In the genomic region with DNA sequence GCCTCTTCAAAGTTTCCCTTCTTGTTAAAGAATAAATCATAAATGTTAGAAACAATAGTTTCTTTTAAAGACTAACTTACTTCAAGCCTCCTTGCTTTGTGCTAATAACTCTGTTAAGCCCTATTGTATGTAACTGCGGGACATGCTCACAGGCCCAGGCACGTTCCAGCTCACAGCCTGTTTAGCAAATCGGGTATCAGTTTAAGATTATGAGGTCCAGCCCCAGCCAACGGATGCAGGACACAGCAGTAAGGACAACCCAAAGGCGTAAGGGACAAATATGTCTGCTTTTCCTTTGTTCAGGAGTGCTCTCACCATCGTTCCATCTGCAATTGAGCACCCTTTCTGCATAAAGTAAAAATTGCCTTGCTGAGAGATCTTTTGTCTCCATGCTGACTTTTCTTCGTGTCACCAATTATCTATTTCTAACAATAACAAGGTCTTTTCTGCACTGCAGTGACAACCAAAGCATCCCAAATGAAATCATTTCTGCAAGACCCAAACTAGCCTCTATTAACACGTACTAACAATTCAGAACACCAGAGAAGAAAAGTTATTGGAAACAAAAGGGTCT, we compare ENCODE assay signal across 10 cellular contexts. TPM values are rescaled to one million over a fixed set of nuclear protein-coding genes. Genes with fewer than 3 reads are reported as not detected.
DNase-seq lines count a peak whose midpoint lies in the region; ATAC-seq lines count a peak whose summit lies in the region.
"Had no signal": no experiment of that assay in that cellular context is flagged by ENCODE, and none has a peak within 500 bp of the region (broad histone marks: within the 10 kb centered on the region; RNA-seq: fewer than 3 reads in every experiment).

No MANE protein-coding gene starts in this region.

- POLR2A ChIA-PET in activated CD4-positive, alpha-beta T cell treated with anti-CD3 and anti-CD28 coated beads, Interleukin-2, amount 10 ng/mL, durations not matched to agents 7 days and 5 days (lab: Charles Lee): no interaction called here

- peak overlapping the region; percentile 91 for H3K4me3 Mint-ChIP-seq in activated CD4-positive, alpha-beta T cell treated with anti-CD3 and anti-CD28 coated beads, Interleukin-2, amount 10 ng/mL, durations not matched to agents 7 days and 5 days
- H3K4me3 Mint-ChIP-seq in activated T-helper 1 cell treated with anti-CD3 and anti-CD28 coated beads, Interleukin-12 subunit alpha, Interleukin-12 subunit beta, Interleukin-2, Interleukin-4 antibody, amounts not matched to agents 30 ng/mL and 10 ng/mL and 1 ng/mL, durations not matched to agents 14 hours and 24 hours and 36 hours: peak overlapping the region; percentile 91
- H3K4me3 Mint-ChIP-seq in stimulated activated naive B cell treated with anti-CD40 and anti-IgM and Interleukin-4, amounts not matched to agents 10 μg/mL and 1 μg/mL and 100 μg/mL, for 72 hours: peak overlapping the region; percentile 89 to 97

- peak overlapping the region; percentile 99 for H3K4me3 ChIP-seq in iPS-11a (ENCODE audit: low read depth, low read length)

- H3K27ac Mint-ChIP-seq in activated CD4-positive, alpha-beta T cell treated with anti-CD3 and anti-CD28 coated beads, Interleukin-2, amount 10 ng/mL, durations not matched to agents 7 days and 5 days: peak overlapping the region; percentile 100
- peak overlapping the region; percentile 82 for H3K27ac Mint-ChIP-seq in activated T-helper 1 cell treated with anti-CD3 and anti-CD28 coated beads, Interleukin-12 subunit alpha, Interleukin-12 subunit beta, Interleukin-2, Interleukin-4 antibody, amounts not matched to agents 30 ng/mL and 10 ng/mL and 1 ng/mL, durations not matched to agents 14 hours and 24 hours and 36 hours
- H3K27ac Mint-ChIP-seq in stimulated activated naive B cell treated with anti-CD40 and anti-IgM and Interleukin-4, amounts not matched to agents 10 μg/mL and 1 μg/mL and 100 μg/mL, for 72 hours: peak overlapping the region; percentile 34

- ATAC-seq in stimulated activated naive B cell treated with anti-CD40 and anti-IgM and Interleukin-4, amounts not matched to agents 10 μg/mL and 1 μg/mL and 100 μg/mL, for 72 hours (replicated peaks): no peak
- no peak for ATAC-seq in GM21360 (IDR thresholded peaks at IDR 0.05; ENCODE audit: unreplicated experiment)

- intact Hi-C loops in activated T-helper 1 cell treated with anti-CD3 and anti-CD28 coated beads, Interleukin-12 subunit alpha, Interleukin-12 subunit beta, Interleukin-2, Interleukin-4 antibody, amounts not matched to agents 30 ng/mL and 10 ng/mL and 1 ng/mL, durations not matched to agents 14 hours and 24 hours and 36 hours (cut with micrococcal nuclease): no loop called here

- H3K4me1 Mint-ChIP-seq in activated CD4-positive, alpha-beta T cell treated with anti-CD3 and anti-CD28 coated beads, Interleukin-2, amount 10 ng/mL, durations not matched to agents 7 days and 5 days: peaks cover 36% of the 10 kb centered on the region
- peaks cover 36% of the 10 kb centered on the region for H3K4me1 Mint-ChIP-seq in activated T-helper 1 cell treated with anti-CD3 and anti-CD28 coated beads, Interleukin-12 subunit alpha, Interleukin-12 subunit beta, Interleukin-2, Interleukin-4 antibody, amounts not matched to agents 30 ng/mL and 10 ng/mL and 1 ng/mL, durations not matched to agents 14 hours and 24 hours and 36 hours (ENCODE audit: low read depth)
- H3K4me1 Mint-ChIP-seq in stimulated activated naive B cell treated with anti-CD40 and anti-IgM and Interleukin-4, amounts not matched to agents 10 μg/mL and 1 μg/mL and 100 μg/mL, for 72 hours: peaks cover 14 to 34% of the 10 kb centered on the region in 2 donors

- no peaks in the 10 kb centered on the region for H3K27me3 Mint-ChIP-seq in activated CD4-positive, alpha-beta T cell treated with anti-CD3 and anti-CD28 coated beads, Interleukin-2, amount 10 ng/mL, durations not matched to agents 7 days and 5 days
- H3K27me3 Mint-ChIP-seq in activated T-helper 1 cell treated with anti-CD3 and anti-CD28 coated beads, Interleukin-12 subunit alpha, Interleukin-12 subunit beta, Interleukin-2, Interleukin-4 antibody, amounts not matched to agents 30 ng/mL and 10 ng/mL and 1 ng/mL, durations not matched to agents 14 hours and 24 hours and 36 hours (ENCODE audit: insufficient read depth): peaks cover 3% of the 10 kb centered on the region
- H3K27me3 Mint-ChIP-seq in stimulated activated naive B cell treated with anti-CD40 and anti-IgM and Interleukin-4, amounts not matched to agents 10 μg/mL and 1 μg/mL and 100 μg/mL, for 72 hours: no peaks in the 10 kb centered on the region

- DNase-seq in activated CD4-positive, alpha-beta T cell treated with anti-CD3 and anti-CD28 coated beads, Interleukin-2, amount 10 ng/mL, durations not matched to agents 7 days and 5 days: no peak
- DNase-seq in activated CD4-positive, alpha-beta T cell treated with anti-CD3 and anti-CD28 coated beads, Interleukin-2, amount 50 U/mL, for 4 hours: no peak
- no peak for DNase-seq in activated T-helper 1 cell treated with anti-CD3 and anti-CD28 coated beads, Interleukin-12 subunit alpha, Interleukin-12 subunit beta, Interleukin-2, Interleukin-4 antibody, amounts not matched to agents 30 ng/mL and 10 ng/mL and 1 ng/mL, durations not matched to agents 14 hours and 24 hours and 36 hours (ENCODE audit: low spot score)
- DNase-seq in stimulated activated naive B cell treated with anti-CD40 and anti-IgM and Interleukin-4, amounts not matched to agents 10 μg/mL and 1 μg/mL and 100 μg/mL, for 72 hours: no peak
- DNase-seq in Kasumi-1 (lab: John Stamatoyannopoulos, UW): no peak
- no peak for DNase-seq in activated effector memory CD4-positive, alpha-beta T cell treated with Interleukin-2 at 50 U/mL for 16 hours
- DNase-seq: caudate nucleus, NCI-H510A treated with DMSO at 0.1 percent for 48 hours had no signal

- CTCF ChIA-PET in activated CD4-positive, alpha-beta T cell treated with anti-CD3 and anti-CD28 coated beads, Interleukin-2, amount 10 ng/mL, durations not matched to agents 7 days and 5 days (lab: Charles Lee): no interaction called here

- H3K36me3 Mint-ChIP-seq in activated CD4-positive, alpha-beta T cell treated with anti-CD3 and anti-CD28 coated beads, Interleukin-2, amount 10 ng/mL, durations not matched to agents 7 days and 5 days (ENCODE audit: low read depth): peaks cover 14% of the 10 kb centered on the region
- peaks cover 19% of the 10 kb centered on the region for H3K36me3 Mint-ChIP-seq in activated T-helper 1 cell treated with anti-CD3 and anti-CD28 coated beads, Interleukin-12 subunit alpha, Interleukin-12 subunit beta, Interleukin-2, Interleukin-4 antibody, amounts not matched to agents 30 ng/mL and 10 ng/mL and 1 ng/mL, durations not matched to agents 14 hours and 24 hours and 36 hours (ENCODE audit: low read depth)
- H3K36me3 Mint-ChIP-seq in stimulated activated naive B cell treated with anti-CD40 and anti-IgM and Interleukin-4, amounts not matched to agents 10 μg/mL and 1 μg/mL and 100 μg/mL, for 72 hours: peaks cover 9 to 21% of the 10 kb centered on the region in 2 donors

- H3K9me3 Mint-ChIP-seq in activated CD4-positive, alpha-beta T cell treated with anti-CD3 and anti-CD28 coated beads, Interleukin-2, amount 10 ng/mL, durations not matched to agents 7 days and 5 days: no peaks in the 10 kb centered on the region
- H3K9me3 Mint-ChIP-seq in activated T-helper 1 cell treated with anti-CD3 and anti-CD28 coated beads, Interleukin-12 subunit alpha, Interleukin-12 subunit beta, Interleukin-2, Interleukin-4 antibody, amounts not matched to agents 30 ng/mL and 10 ng/mL and 1 ng/mL, durations not matched to agents 14 hours and 24 hours and 36 hours: no peaks in the 10 kb centered on the region
- H3K9me3 Mint-ChIP-seq in stimulated activated naive B cell treated with anti-CD40 and anti-IgM and Interleukin-4, amounts not matched to agents 10 μg/mL and 1 μg/mL and 100 μg/mL, for 72 hours: no peaks in the 10 kb centered on the region

RNA-seq across cellular contexts. Expression of a gene that starts 1.4 kb away (rescaled TPM):
- 1 to 10 TPM; 1.1 to 1.9 TPM for total RNA-seq in activated CD4-positive, alpha-beta T cell treated with anti-CD3 and anti-CD28 coated beads, Interleukin-2, amount 10 ng/mL, durations not matched to agents 7 days and 5 days
- total RNA-seq in activated T-helper 1 cell treated with anti-CD3 and anti-CD28 coated beads, Interleukin-12 subunit alpha, Interleukin-12 subunit beta, Interleukin-2, Interleukin-4 antibody, amounts not matched to agents 30 ng/mL and 10 ng/mL and 1 ng/mL, durations not matched to agents 14 hours and 24 hours and 36 hours: 3.6 and 6.0 TPM in 2 replicates

RNA-seq across cellular contexts. Expression of a gene that starts 1.7 kb away (rescaled TPM):
- total RNA-seq in activated CD4-positive, alpha-beta T cell treated with anti-CD3 and anti-CD28 coated beads, Interleukin-2, amount 10 ng/mL, durations not matched to agents 7 days and 5 days: 10 to 100 TPM; 13.4 to 15.1 TPM
- 35.3 and 37.4 TPM in 2 replicates for total RNA-seq in activated T-helper 1 cell treated with anti-CD3 and anti-CD28 coated beads, Interleukin-12 subunit alpha, Interleukin-12 subunit beta, Interleukin-2, Interleukin-4 antibody, amounts not matched to agents 30 ng/mL and 10 ng/mL and 1 ng/mL, durations not matched to agents 14 hours and 24 hours and 36 hours

RNA-seq across cellular contexts. Expression of a gene that starts 29.8 kb away (rescaled TPM):
- total RNA-seq in activated CD4-positive, alpha-beta T cell treated with anti-CD3 and anti-CD28 coated beads, Interleukin-2, amount 10 ng/mL, durations not matched to agents 7 days and 5 days: 10 to 100 TPM; 65.6 to 66.6 TPM
- total RNA-seq in activated T-helper 1 cell treated with anti-CD3 and anti-CD28 coated beads, Interleukin-12 subunit alpha, Interleukin-12 subunit beta, Interleukin-2, Interleukin-4 antibody, amounts not matched to agents 30 ng/mL and 10 ng/mL and 1 ng/mL, durations not matched to agents 14 hours and 24 hours and 36 hours: 57.3 and 63.1 TPM in 2 replicates

RNA-seq across cellular contexts. Expression of a gene that starts 54.6 kb away (rescaled TPM):
- total RNA-seq in activated CD4-positive, alpha-beta T cell treated with anti-CD3 and anti-CD28 coated beads, Interleukin-2, amount 10 ng/mL, durations not matched to agents 7 days and 5 days: 10 to 100 TPM; 78.3 to 83.6 TPM
- 82.1 and 83.7 TPM in 2 replicates for total RNA-seq in activated T-helper 1 cell treated with anti-CD3 and anti-CD28 coated beads, Interleukin-12 subunit alpha, Interleukin-12 subunit beta, Interleukin-2, Interleukin-4 antibody, amounts not matched to agents 30 ng/mL and 10 ng/mL and 1 ng/mL, durations not matched to agents 14 hours and 24 hours and 36 hours

Comparison
In these comparisons a context has a peak if more than half of its experiments do, and no peak if none do; other contexts are left out.
1. H3K27ac Mint-ChIP-seq: peak in every context shown above with its lines; median percentile 100 in activated CD4-positive, alpha-beta T cell treated with anti-CD3 and anti-CD28 coated beads, Interleukin-2, amount 10 ng/mL, durations not matched to agents 7 days and 5 days; 82 in activated T-helper 1 cell treated with anti-CD3 and anti-CD28 coated beads, Interleukin-12 subunit alpha, Interleukin-12 subunit beta, Interleukin-2, Interleukin-4 antibody, amounts not matched to agents 30 ng/mL and 10 ng/mL and 1 ng/mL, durations not matched to agents 14 hours and 24 hours and 36 hours; 34 in stimulated activated naive B cell treated with anti-CD40 and anti-IgM and Interleukin-4, amounts not matched to agents 10 μg/mL and 1 μg/mL and 100 μg/mL, for 72 hours.